ENCODE assay signal across 22 cellular contexts in the genomic region with DNA sequence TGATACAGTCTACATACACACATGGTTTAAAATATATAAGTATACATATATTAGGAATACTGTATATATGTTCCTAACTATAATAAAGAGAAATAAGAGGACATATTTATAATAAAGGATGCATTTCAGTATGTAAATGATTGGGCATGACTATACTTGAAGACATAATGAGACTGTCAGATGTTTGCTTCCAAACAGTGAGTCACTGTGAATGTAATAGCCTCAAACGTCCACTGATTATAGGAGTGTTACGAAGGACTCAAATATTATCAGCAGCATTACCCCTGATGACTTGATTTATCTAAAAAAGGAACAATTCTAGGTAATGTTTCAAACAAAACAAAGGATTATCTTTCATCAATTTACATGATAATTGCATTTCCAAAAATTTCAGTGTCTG.
"Had no signal": no experiment of that assay in that cellular context is flagged by ENCODE, and none has a peak within 500 bp of the region (broad histone marks: within the 10 kb centered on the region; RNA-seq: fewer than 3 reads in every experiment).

No MANE protein-coding gene starts in this region.

- H3K36me3 Mint-ChIP-seq: mesothelial cell of epicardium; natural killer cell treated with Interleukin-12 subunit alpha and Interleukin-12 subunit beta and Interleukin-15 and Interleukin-18, amount 100 ng/mL, for 72 hours; stimulated activated memory B cell treated with anti-CD40 and anti-IgM and Interleukin-4, amounts not matched to agents 10 μg/mL and 1 μg/mL and 100 μg/mL, for 72 hours; type B pancreatic cell had no signal

- H3K27ac ChIP-seq: body of pancreas, dorsolateral prefrontal cortex, hepatocyte, neutrophil, spleen, testis had no signal

- H3K27ac Mint-ChIP-seq: activated CD4-positive, alpha-beta T cell treated with anti-CD3 and anti-CD28 coated beads, Interleukin-2, amount 10 ng/mL, durations not matched to agents 7 days and 5 days; activated CD8-positive, alpha-beta T cell treated with anti-CD3 and anti-CD28 coated beads, Interleukin-2, amount 10 ng/mL, durations not matched to agents 7 days and 5 days; mesothelial cell of epicardium; natural killer cell treated with Interleukin-12 subunit alpha and Interleukin-12 subunit beta and Interleukin-15 and Interleukin-18, amount 100 ng/mL, for 72 hours; stimulated activated memory B cell treated with anti-CD40 and anti-IgM and Interleukin-4, amounts not matched to agents 10 μg/mL and 1 μg/mL and 100 μg/mL, for 72 hours; type B pancreatic cell had no signal

- H3K36me3 ChIP-seq: neutrophil, spleen had no signal

- H3K4me2 ChIP-seq: hepatocyte had no signal

- H3K4me3 ChIP-seq: body of pancreas, dorsolateral prefrontal cortex, hepatocyte, lung, spleen, testis had no signal

- DNase-seq: activated CD4-positive, alpha-beta T cell treated with anti-CD3 and anti-CD28 coated beads, Interleukin-2, amount 10 ng/mL, durations not matched to agents 7 days and 5 days; activated CD8-positive, alpha-beta T cell treated with anti-CD3 and anti-CD28 coated beads, Interleukin-2, amount 10 ng/mL, durations not matched to agents 7 days and 5 days; activated effector memory CD4-positive, alpha-beta T cell treated with Interleukin-2 at 50 U/mL for 16 hours; activated naive CD4-positive, alpha-beta T cell treated with anti-CD3 and anti-CD28 coated beads, Interleukin-2, amount 50 U/mL, for 16 hours; activated T-cell treated with anti-CD3 and anti-CD28 coated beads, Interleukin-2, amount 50 U/mL, for 4 hours; body of pancreas; central memory CD4-positive, alpha-beta T cell; dorsolateral prefrontal cortex; spleen; stimulated activated CD4-positive, alpha-beta T cell treated with anti-CD3 and anti-CD28 coated beads, Interleukin-4, amount 100 ng/mL, for 4 hours; testis had no signal

- H3K79me2 ChIP-seq: hepatocyte had no signal

- H3K4me1 ChIP-seq: body of pancreas, spleen, testis had no signal

- H3K9me3 Mint-ChIP-seq: activated CD4-positive, alpha-beta T cell treated with anti-CD3 and anti-CD28 coated beads, Interleukin-2, amount 10 ng/mL, durations not matched to agents 7 days and 5 days; activated T-cell treated with anti-CD3 and anti-CD28 coated beads, Interleukin-2, amount 50 U/mL, for 4 hours; mesothelial cell of epicardium; natural killer cell treated with Interleukin-12 subunit alpha and Interleukin-12 subunit beta and Interleukin-15 and Interleukin-18, amount 100 ng/mL, for 72 hours; stimulated activated memory B cell treated with anti-CD40 and anti-IgM and Interleukin-4, amounts not matched to agents 10 μg/mL and 1 μg/mL and 100 μg/mL, for 72 hours had no signal

- H3K27me3 Mint-ChIP-seq: type B pancreatic cell had no signal

- H3K4me1 Mint-ChIP-seq: activated CD4-positive, alpha-beta T cell treated with anti-CD3 and anti-CD28 coated beads, Interleukin-2, amount 10 ng/mL, durations not matched to agents 7 days and 5 days; mesothelial cell of epicardium; stimulated activated memory B cell treated with anti-CD40 and anti-IgM and Interleukin-4, amounts not matched to agents 10 μg/mL and 1 μg/mL and 100 μg/mL, for 72 hours had no signal

- ATAC-seq: activated CD4-positive, CD25-positive, alpha-beta regulatory T cell treated with anti-CD3 and anti-CD28 coated beads, Interleukin-2, amount 50 U/mL, for 24 hours; activated CD8-positive, alpha-beta T cell treated with anti-CD3 and anti-CD28 coated beads, Interleukin-2, amount 10 ng/mL, durations not matched to agents 7 days and 5 days; activated T-cell treated with anti-CD3 and anti-CD28 coated beads, Interleukin-2, amount 50 U/mL, for 4 hours; body of pancreas; left lobe of liver; natural killer cell treated with Interleukin-12 subunit alpha and Interleukin-12 subunit beta and Interleukin-15 and Interleukin-18, amount 100 ng/mL, for 72 hours; stimulated activated memory B cell treated with anti-CD40 and anti-IgM and Interleukin-4, amounts not matched to agents 10 μg/mL and 1 μg/mL and 100 μg/mL, for 72 hours had no signal

- H3K27me3 ChIP-seq: body of pancreas, dorsolateral prefrontal cortex, hepatocyte, spleen, testis had no signal

- H3K9me3 ChIP-seq: body of pancreas, neutrophil, spleen, testis had no signal

- FAIRE-seq: colon, islet of Langerhans had no signal

- H2AFZ ChIP-seq: hepatocyte had no signal

- H3K4me3 Mint-ChIP-seq: activated CD4-positive, alpha-beta T cell treated with anti-CD3 and anti-CD28 coated beads, Interleukin-2, amount 10 ng/mL, durations not matched to agents 7 days and 5 days; activated CD8-positive, alpha-beta T cell treated with anti-CD3 and anti-CD28 coated beads, Interleukin-2, amount 10 ng/mL, durations not matched to agents 7 days and 5 days; activated T-cell treated with anti-CD3 and anti-CD28 coated beads, Interleukin-2, amount 50 U/mL, for 4 hours; mesothelial cell of epicardium; natural killer cell treated with Interleukin-12 subunit alpha and Interleukin-12 subunit beta and Interleukin-15 and Interleukin-18, amount 100 ng/mL, for 72 hours; stimulated activated memory B cell treated with anti-CD40 and anti-IgM and Interleukin-4, amounts not matched to agents 10 μg/mL and 1 μg/mL and 100 μg/mL, for 72 hours; type B pancreatic cell had no signal
